Comparison of ENCODE assay signal across 2 cellular contexts in the genomic region with DNA sequence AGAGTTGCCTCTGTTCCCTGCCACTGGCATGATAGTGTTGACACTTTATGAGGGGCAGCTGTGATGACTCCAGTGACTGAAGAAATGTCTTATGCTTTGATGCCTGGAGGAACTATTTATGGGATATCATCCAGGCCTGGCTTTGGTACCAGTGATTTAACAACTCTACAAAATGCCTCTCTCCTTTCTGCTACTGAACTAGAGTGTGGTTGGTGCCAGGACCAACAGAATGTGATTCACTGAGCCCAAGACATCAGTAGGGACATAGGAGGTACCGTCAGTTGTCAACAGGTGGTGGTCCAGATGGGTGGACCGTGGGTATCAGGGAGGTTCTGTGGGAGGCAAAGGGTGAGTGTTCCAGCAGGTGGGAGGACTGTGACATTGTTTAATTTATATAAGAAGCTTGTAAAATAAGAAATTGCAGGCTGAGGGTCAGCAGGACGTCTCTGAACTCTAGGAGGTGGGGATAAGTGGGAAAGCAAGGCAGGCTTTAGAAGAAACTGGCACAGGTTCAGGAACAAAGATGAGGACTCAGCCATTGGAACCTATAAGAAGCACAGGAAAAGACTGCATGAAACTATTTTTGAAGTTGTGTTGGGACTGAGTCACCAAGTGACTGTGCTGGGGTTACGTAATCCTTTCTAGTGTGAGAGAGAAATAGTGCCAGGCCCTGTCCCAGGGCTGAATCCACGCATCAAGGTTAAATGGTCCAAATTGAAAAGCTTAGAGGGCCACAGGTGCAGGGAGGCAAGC.
TF ChIP-seq lines count a peak whose summit lies in the region.

No MANE protein-coding gene starts in this region.

TF ChIP-seq in HEK293, 187 proteins besides CTCF, POLR2A, EP300 and RAD21 (continued from another document):
- TF ChIP-seq, protein P1, sequence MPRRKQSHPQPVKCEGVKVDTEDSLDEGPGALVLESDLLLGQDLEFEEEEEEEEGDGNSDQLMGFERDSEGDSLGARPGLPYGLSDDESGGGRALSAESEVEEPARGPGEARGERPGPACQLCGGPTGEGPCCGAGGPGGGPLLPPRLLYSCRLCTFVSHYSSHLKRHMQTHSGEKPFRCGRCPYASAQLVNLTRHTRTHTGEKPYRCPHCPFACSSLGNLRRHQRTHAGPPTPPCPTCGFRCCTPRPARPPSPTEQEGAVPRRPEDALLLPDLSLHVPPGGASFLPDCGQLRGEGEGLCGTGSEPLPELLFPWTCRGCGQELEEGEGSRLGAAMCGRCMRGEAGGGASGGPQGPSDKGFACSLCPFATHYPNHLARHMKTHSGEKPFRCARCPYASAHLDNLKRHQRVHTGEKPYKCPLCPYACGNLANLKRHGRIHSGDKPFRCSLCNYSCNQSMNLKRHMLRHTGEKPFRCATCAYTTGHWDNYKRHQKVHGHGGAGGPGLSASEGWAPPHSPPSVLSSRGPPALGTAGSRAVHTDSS (tag by site-specific recombination; IDR thresholded peaks at IDR 0.05), result no peak
- TF ChIP-seq ZNF202 (tag by site-specific recombination; IDR thresholded peaks at IDR 0.05; ENCODE audit: borderline replicate concordance) (no peak), ZNF660 (tag by site-specific recombination; IDR thresholded peaks at IDR 0.05) (0 out of 2 replicates have a peak, but pooled peaks have one; percentile 45), ZNF596 (tag by site-specific recombination; IDR thresholded peaks at IDR 0.05) (no peak), ZNF132 (tag by site-specific recombination; IDR thresholded peaks at IDR 0.05; ENCODE audit: borderline replicate concordance) (no peak), ZIC2 (tag by site-specific recombination; IDR thresholded peaks at IDR 0.05) (peak; percentile 70), ZFHX2 (tag by site-specific recombination; conservative IDR thresholded peaks at IDR 0.05) (peak; percentile 64), ZNF423 (tag by site-specific recombination; IDR thresholded peaks at IDR 0.05) (no peak), REPIN1 (tag by site-specific recombination; IDR thresholded peaks at IDR 0.05; ENCODE audit: low read depth) (no peak), ZBTB1 (tag by site-specific recombination; IDR thresholded peaks at IDR 0.05) (no peak), ZNF529 (tag by site-specific recombination; IDR thresholded peaks at IDR 0.05; ENCODE audit: insufficient replicate concordance) (no peak), SALL2 (tag by site-specific recombination; IDR thresholded peaks at IDR 0.05; ENCODE audit: borderline replicate concordance) (no peak), ZBTB17 (tag by site-specific recombination; IDR thresholded peaks at IDR 0.05) (no peak), OVOL3 (tag by site-specific recombination; IDR thresholded peaks at IDR 0.05) (no peak), SCRT2 (tag by site-specific recombination; IDR thresholded peaks at IDR 0.05) (peak; percentile 39), ZNF221 (tag by site-specific recombination; IDR thresholded peaks at IDR 0.05; ENCODE audit: borderline replicate concordance) (no peak), ZNF24 (tag by site-specific recombination; IDR thresholded peaks at IDR 0.05) (no peak)
- TF ChIP-seq, protein P2, sequence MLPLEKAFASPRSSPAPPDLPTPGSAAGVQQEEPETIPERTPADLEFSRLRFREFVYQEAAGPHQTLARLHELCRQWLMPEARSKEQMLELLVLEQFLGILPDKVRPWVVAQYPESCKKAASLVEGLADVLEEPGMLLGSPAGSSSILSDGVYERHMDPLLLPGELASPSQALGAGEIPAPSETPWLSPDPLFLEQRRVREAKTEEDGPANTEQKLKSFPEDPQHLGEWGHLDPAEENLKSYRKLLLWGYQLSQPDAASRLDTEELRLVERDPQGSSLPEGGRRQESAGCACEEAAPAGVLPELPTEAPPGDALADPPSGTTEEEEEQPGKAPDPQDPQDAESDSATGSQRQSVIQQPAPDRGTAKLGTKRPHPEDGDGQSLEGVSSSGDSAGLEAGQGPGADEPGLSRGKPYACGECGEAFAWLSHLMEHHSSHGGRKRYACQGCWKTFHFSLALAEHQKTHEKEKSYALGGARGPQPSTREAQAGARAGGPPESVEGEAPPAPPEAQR (tag by site-specific recombination; IDR thresholded peaks at IDR 0.05), result no peak
TF ChIP-seq in HEK293: peak in this region for 4.

TF ChIP-seq in SK-N-SH treated with all-trans-retinoic acid at 6 μM for 48 hours, 23 proteins besides CTCF, POLR2A, EP300 and RAD21 (continued from another document):
- TF ChIP-seq, protein P3, sequence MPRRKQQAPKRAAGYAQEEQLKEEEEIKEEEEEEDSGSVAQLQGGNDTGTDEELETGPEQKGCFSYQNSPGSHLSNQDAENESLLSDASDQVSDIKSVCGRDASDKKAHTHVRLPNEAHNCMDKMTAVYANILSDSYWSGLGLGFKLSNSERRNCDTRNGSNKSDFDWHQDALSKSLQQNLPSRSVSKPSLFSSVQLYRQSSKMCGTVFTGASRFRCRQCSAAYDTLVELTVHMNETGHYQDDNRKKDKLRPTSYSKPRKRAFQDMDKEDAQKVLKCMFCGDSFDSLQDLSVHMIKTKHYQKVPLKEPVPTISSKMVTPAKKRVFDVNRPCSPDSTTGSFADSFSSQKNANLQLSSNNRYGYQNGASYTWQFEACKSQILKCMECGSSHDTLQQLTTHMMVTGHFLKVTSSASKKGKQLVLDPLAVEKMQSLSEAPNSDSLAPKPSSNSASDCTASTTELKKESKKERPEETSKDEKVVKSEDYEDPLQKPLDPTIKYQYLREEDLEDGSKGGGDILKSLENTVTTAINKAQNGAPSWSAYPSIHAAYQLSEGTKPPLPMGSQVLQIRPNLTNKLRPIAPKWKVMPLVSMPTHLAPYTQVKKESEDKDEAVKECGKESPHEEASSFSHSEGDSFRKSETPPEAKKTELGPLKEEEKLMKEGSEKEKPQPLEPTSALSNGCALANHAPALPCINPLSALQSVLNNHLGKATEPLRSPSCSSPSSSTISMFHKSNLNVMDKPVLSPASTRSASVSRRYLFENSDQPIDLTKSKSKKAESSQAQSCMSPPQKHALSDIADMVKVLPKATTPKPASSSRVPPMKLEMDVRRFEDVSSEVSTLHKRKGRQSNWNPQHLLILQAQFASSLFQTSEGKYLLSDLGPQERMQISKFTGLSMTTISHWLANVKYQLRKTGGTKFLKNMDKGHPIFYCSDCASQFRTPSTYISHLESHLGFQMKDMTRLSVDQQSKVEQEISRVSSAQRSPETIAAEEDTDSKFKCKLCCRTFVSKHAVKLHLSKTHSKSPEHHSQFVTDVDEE (CRISPR knock-in tag; IDR thresholded peaks at IDR 0.05), result no peak
- TF ChIP-seq, protein P4, sequence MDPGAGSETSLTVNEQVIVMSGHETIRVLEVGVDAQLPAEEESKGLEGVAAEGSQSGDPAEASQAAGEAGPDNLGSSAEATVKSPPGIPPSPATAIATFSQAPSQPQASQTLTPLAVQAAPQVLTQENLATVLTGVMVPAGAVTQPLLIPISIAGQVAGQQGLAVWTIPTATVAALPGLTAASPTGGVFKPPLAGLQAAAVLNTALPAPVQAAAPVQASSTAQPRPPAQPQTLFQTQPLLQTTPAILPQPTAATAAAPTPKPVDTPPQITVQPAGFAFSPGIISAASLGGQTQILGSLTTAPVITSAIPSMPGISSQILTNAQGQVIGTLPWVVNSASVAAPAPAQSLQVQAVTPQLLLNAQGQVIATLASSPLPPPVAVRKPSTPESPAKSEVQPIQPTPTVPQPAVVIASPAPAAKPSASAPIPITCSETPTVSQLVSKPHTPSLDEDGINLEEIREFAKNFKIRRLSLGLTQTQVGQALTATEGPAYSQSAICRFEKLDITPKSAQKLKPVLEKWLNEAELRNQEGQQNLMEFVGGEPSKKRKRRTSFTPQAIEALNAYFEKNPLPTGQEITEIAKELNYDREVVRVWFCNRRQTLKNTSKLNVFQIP (CRISPR knock-in tag; IDR thresholded peaks at IDR 0.05; ENCODE audit: borderline replicate concordance, low read depth), result no peak
- TF ChIP-seq TCF4 (CRISPR knock-in tag; IDR thresholded peaks at IDR 0.05; ENCODE audit: borderline replicate concordance) (no peak), ZNF8 (CRISPR knock-in tag; IDR thresholded peaks at IDR 0.05) (no peak), ISL1 (CRISPR knock-in tag; IDR thresholded peaks at IDR 0.05) (no peak)
